ENCODE assay signal across 18 cellular contexts in the genomic region with DNA sequence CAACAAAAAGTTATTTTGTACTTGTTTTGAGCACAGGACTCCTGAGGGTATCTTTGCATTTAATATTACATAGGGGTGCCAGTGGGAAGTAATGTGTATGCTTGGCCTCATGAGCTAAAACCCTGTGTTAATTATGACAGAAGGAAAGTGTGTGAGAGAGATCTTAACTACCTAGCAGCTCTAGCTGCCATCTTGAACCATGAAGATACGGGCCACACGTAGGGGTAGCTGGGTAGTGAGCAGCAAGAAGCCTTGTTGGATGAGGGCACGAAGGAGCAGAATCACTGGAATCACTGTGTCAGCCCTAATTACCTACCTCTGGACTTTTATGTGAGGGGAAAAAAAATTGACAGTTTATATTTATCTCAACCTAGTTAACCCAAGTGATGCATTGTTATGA. TPM values are rescaled to one million over a fixed set of nuclear protein-coding genes. Genes with fewer than 3 reads are reported as not detected.
DNase-seq lines count a peak whose midpoint lies in the region; ATAC-seq and TF ChIP-seq lines count a peak whose summit lies in the region.
"Had no signal": no experiment of that assay in that cellular context is flagged by ENCODE, and none has a peak within 500 bp of the region (broad histone marks: within the 10 kb centered on the region; RNA-seq: fewer than 3 reads in every experiment).

No MANE protein-coding gene starts in this region.

- TF ChIP-seq CTCF in upper lobe of right lung (IDR thresholded peaks at IDR 0.05), result no peak

- peaks cover 6% of the 10 kb centered on the region for H3K9me3 Mint-ChIP-seq in stimulated activated naive CD8-positive, alpha-beta T cell treated with anti-CD3 and anti-CD28 coated beads, Interleukin-15, Interleukin-2, amounts not matched to agents 100 ng/mL and 50 ng/mL, for 24 hours
- peaks cover 14% of the 10 kb centered on the region for H3K9me3 Mint-ChIP-seq in dendritic cell treated with granulocyte-macrophage colony-stimulating factor and Interleukin-4, amounts not matched to agents 40 ng/mL and 50 ng/mL, for 4 days
- H3K9me3 Mint-ChIP-seq in memory B cell, result no peaks in the 10 kb centered on the region
- H3K9me3 Mint-ChIP-seq in activated T-cell treated with anti-CD3 and anti-CD28 coated beads, Interleukin-2, amount 50 U/mL, for 4 hours, result peaks cover 31% of the 10 kb centered on the region

- H3K27ac ChIP-seq in upper lobe of right lung, result no peak overlapping the region
- H3K27ac ChIP-seq: A549, C4-2B, PC-9 had no signal

- H3K27me3 ChIP-seq in upper lobe of right lung, result no peaks in the 10 kb centered on the region

- no peak overlapping the region for H3K4me3 Mint-ChIP-seq in stimulated activated naive CD8-positive, alpha-beta T cell treated with anti-CD3 and anti-CD28 coated beads, Interleukin-15, Interleukin-2, amounts not matched to agents 100 ng/mL and 50 ng/mL, for 24 hours
- no peak overlapping the region for H3K4me3 Mint-ChIP-seq in dendritic cell treated with granulocyte-macrophage colony-stimulating factor and Interleukin-4, amounts not matched to agents 40 ng/mL and 50 ng/mL, for 4 days
- H3K4me3 Mint-ChIP-seq in memory B cell, result no peak overlapping the region
- H3K4me3 Mint-ChIP-seq in activated T-cell treated with anti-CD3 and anti-CD28 coated beads, Interleukin-2, amount 50 U/mL, for 4 hours, result no peak overlapping the region

- H3K36me3 Mint-ChIP-seq in stimulated activated naive CD8-positive, alpha-beta T cell treated with anti-CD3 and anti-CD28 coated beads, Interleukin-15, Interleukin-2, amounts not matched to agents 100 ng/mL and 50 ng/mL, for 24 hours (ENCODE audit: low read depth), result peaks cover 45% of the 10 kb centered on the region
- H3K36me3 Mint-ChIP-seq in dendritic cell treated with granulocyte-macrophage colony-stimulating factor and Interleukin-4, amounts not matched to agents 40 ng/mL and 50 ng/mL, for 4 days (ENCODE audit: low read depth), result peaks cover 53% of the 10 kb centered on the region
- H3K36me3 Mint-ChIP-seq in memory B cell, result peaks cover 20% of the 10 kb centered on the region
- peaks cover 41% of the 10 kb centered on the region for H3K36me3 Mint-ChIP-seq in activated T-cell treated with anti-CD3 and anti-CD28 coated beads, Interleukin-2, amount 50 U/mL, for 4 hours (ENCODE audit: insufficient read depth)

- peaks cover 42% of the 10 kb centered on the region for H3K36me3 ChIP-seq in upper lobe of right lung

- no peaks in the 10 kb centered on the region for H3K27me3 Mint-ChIP-seq in stimulated activated naive CD8-positive, alpha-beta T cell treated with anti-CD3 and anti-CD28 coated beads, Interleukin-15, Interleukin-2, amounts not matched to agents 100 ng/mL and 50 ng/mL, for 24 hours
- H3K27me3 Mint-ChIP-seq in dendritic cell treated with granulocyte-macrophage colony-stimulating factor and Interleukin-4, amounts not matched to agents 40 ng/mL and 50 ng/mL, for 4 days, result no peaks in the 10 kb centered on the region
- no peaks in the 10 kb centered on the region for H3K27me3 Mint-ChIP-seq in memory B cell
- no peaks in the 10 kb centered on the region for H3K27me3 Mint-ChIP-seq in activated T-cell treated with anti-CD3 and anti-CD28 coated beads, Interleukin-2, amount 50 U/mL, for 4 hours (ENCODE audit: low read depth)

- ATAC-seq in stimulated activated naive CD8-positive, alpha-beta T cell treated with anti-CD3 and anti-CD28 coated beads, Interleukin-15, Interleukin-2, amounts not matched to agents 100 U/mL and 50 U/mL, for 24 hours, result no peak
- ATAC-seq in memory B cell (ENCODE audit: low read depth) (no peak), upper lobe of right lung (peak; percentile 23), HG02610 (IDR thresholded peaks at IDR 0.05; ENCODE audit: unreplicated experiment) (no peak)
- no peak for ATAC-seq in activated T-cell treated with anti-CD3 and anti-CD28 coated beads, Interleukin-2, amount 50 U/mL, for 4 hours
- ATAC-seq: A549 had no signal

- no peaks in the 10 kb centered on the region for H3K9me3 ChIP-seq in upper lobe of right lung

- no peak for DNase-seq in stimulated activated naive CD8-positive, alpha-beta T cell treated with anti-CD3 and anti-CD28 coated beads, Interleukin-15, Interleukin-2, amounts not matched to agents 100 U/mL and 50 U/mL, for 24 hours
- DNase-seq in memory B cell (ENCODE audit: low spot score in 2 of 2), result no peak
- no peak for DNase-seq in upper lobe of right lung
- no peak for DNase-seq in activated T-cell treated with anti-CD3 and anti-CD28 coated beads, Interleukin-2, amount 50 U/mL, for 4 hours
- DNase-seq in T-helper 2 cell, result no peak
- DNase-seq: DMS153, EL, H7, Karpas-422, NCI-H1105, NCI-H1694, NCI-H510A treated with DMSO at 0.1 percent for 48 hours, PC-9 had no signal

- intact Hi-C loops in dendritic cell treated with granulocyte-macrophage colony-stimulating factor and Interleukin-4, amounts not matched to agents 40 ng/mL and 50 ng/mL, for 4 days (cut with micrococcal nuclease), result no loop called here
- intact Hi-C loops in upper lobe of right lung (cut with DNase I), result no loop called here

- peak overlapping the region; percentile 73 for H3K27ac Mint-ChIP-seq in stimulated activated naive CD8-positive, alpha-beta T cell treated with anti-CD3 and anti-CD28 coated beads, Interleukin-15, Interleukin-2, amounts not matched to agents 100 ng/mL and 50 ng/mL, for 24 hours
- H3K27ac Mint-ChIP-seq in dendritic cell treated with granulocyte-macrophage colony-stimulating factor and Interleukin-4, amounts not matched to agents 40 ng/mL and 50 ng/mL, for 4 days, result peak overlapping the region; percentile 59
- peak overlapping the region; percentile 77 for H3K27ac Mint-ChIP-seq in memory B cell

- H3K4me1 Mint-ChIP-seq in stimulated activated naive CD8-positive, alpha-beta T cell treated with anti-CD3 and anti-CD28 coated beads, Interleukin-15, Interleukin-2, amounts not matched to agents 100 ng/mL and 50 ng/mL, for 24 hours (ENCODE audit: low read depth), result peaks cover 10% of the 10 kb centered on the region
- peaks cover 32% of the 10 kb centered on the region for H3K4me1 Mint-ChIP-seq in dendritic cell treated with granulocyte-macrophage colony-stimulating factor and Interleukin-4, amounts not matched to agents 40 ng/mL and 50 ng/mL, for 4 days (ENCODE audit: low read depth)
- H3K4me1 Mint-ChIP-seq in memory B cell, result peaks cover 23% of the 10 kb centered on the region
- no peaks in the 10 kb centered on the region for H3K4me1 Mint-ChIP-seq in activated T-cell treated with anti-CD3 and anti-CD28 coated beads, Interleukin-2, amount 50 U/mL, for 4 hours (ENCODE audit: low read depth)

- H3K4me1 ChIP-seq in upper lobe of right lung, result no peaks in the 10 kb centered on the region

- no peak overlapping the region for H3K4me3 ChIP-seq in upper lobe of right lung
- H3K4me3 ChIP-seq: A549, PC-9 had no signal

RNA-seq across cellular contexts. Expression of a gene that starts 15.4 kb away (rescaled TPM):
- total RNA-seq in upper lobe of right lung, result 31.6 TPM
- total RNA-seq in activated T-cell treated with anti-CD3 and anti-CD28 coated beads, Interleukin-2, amount 50 U/mL, for 4 hours, result 1 to 10 TPM; 3.4 to 4.8 (median 4.4) TPM

RNA-seq across cellular contexts. Expression of a gene that starts 51.6 kb away (rescaled TPM):
- 316 TPM for total RNA-seq in upper lobe of right lung
- 100 to 1,000 TPM; 279 to 340 (median 291) TPM for total RNA-seq in activated T-cell treated with anti-CD3 and anti-CD28 coated beads, Interleukin-2, amount 50 U/mL, for 4 hours
